In genomic region chr2:200525882-200526651, GRCh38 we compare ENCODE assay signal across 1 cellular context.
A peak's percentile ranks its signal among the peaks of the same experiment; 100 is the strongest.
TF ChIP-seq lines count a peak whose summit lies in the region.

Gene SGO2, plus strand, starts transcription at chr2:200526207. Its CDS starts 6,769 bp downstream, at chr2:200532976.

TF ChIP-seq in HEK293, 187 proteins besides CTCF, POLR2A, EP300 and RAD21 (continued from another document and continues in another):
- TF ChIP-seq PATZ1 (tag by site-specific recombination; IDR thresholded peaks at IDR 0.05): peak; percentile 84
- TF ChIP-seq ZNF624 (tag by site-specific recombination; IDR thresholded peaks at IDR 0.05): no peak
- no peak for TF ChIP-seq ZNF121 (tag by site-specific recombination; IDR thresholded peaks at IDR 0.05)
- peak; percentile 64 for TF ChIP-seq GLIS1 (tag by site-specific recombination; IDR thresholded peaks at IDR 0.05)
- TF ChIP-seq ZBTB1 (tag by site-specific recombination; IDR thresholded peaks at IDR 0.05): no peak
- TF ChIP-seq ZNF112 (tag by site-specific recombination; IDR thresholded peaks at IDR 0.05): no peak
- TF ChIP-seq ZNF610 (tag by site-specific recombination; IDR thresholded peaks at IDR 0.05; ENCODE audit: borderline replicate concordance): no peak
- TF ChIP-seq ZNF341 (tag by site-specific recombination; IDR thresholded peaks at IDR 0.05; ENCODE audit: low read depth): peak; percentile 81
- no peak for TF ChIP-seq ZNF114 (tag by site-specific recombination; IDR thresholded peaks at IDR 0.05)
- TF ChIP-seq ZNF274 (IDR thresholded peaks at IDR 0.05; ENCODE audit: low read length): no peak
- TF ChIP-seq ZNF274 (tag by site-specific recombination; IDR thresholded peaks at IDR 0.05; ENCODE audit: borderline replicate concordance): no peak
- 0 out of 2 replicates have a peak, but pooled peaks have one; percentile 19 for TF ChIP-seq ZNF24 (tag by site-specific recombination; IDR thresholded peaks at IDR 0.05)
- no peak for TF ChIP-seq ZNF768 (tag by site-specific recombination; IDR thresholded peaks at IDR 0.05)
- no peak for TF ChIP-seq ZNF202 (tag by site-specific recombination; IDR thresholded peaks at IDR 0.05; ENCODE audit: borderline replicate concordance)
- TF ChIP-seq GLI2 (tag by site-specific recombination; IDR thresholded peaks at IDR 0.05; ENCODE audit: borderline replicate concordance, low read depth): no peak
- 0 out of 2 replicates have a peak, but pooled peaks have one; percentile 25 for TF ChIP-seq ZFP69B (tag by site-specific recombination; IDR thresholded peaks at IDR 0.05)
- TF ChIP-seq ZNF555 (tag by site-specific recombination; conservative IDR thresholded peaks at IDR 0.05): no peak
- TF ChIP-seq ZBTB44 (tag by site-specific recombination; IDR thresholded peaks at IDR 0.05): no peak
- no peak for TF ChIP-seq ZSCAN5A (tag by site-specific recombination; IDR thresholded peaks at IDR 0.05)
- TF ChIP-seq ZNF18 (tag by site-specific recombination; IDR thresholded peaks at IDR 0.05): no peak
- no peak for TF ChIP-seq ZNF580 (tag by site-specific recombination; IDR thresholded peaks at IDR 0.05)
- no peak for TF ChIP-seq TRIM28 (IDR thresholded peaks at IDR 0.05; ENCODE audit: borderline replicate concordance, low read length)
- TF ChIP-seq ZNF658 (tag by site-specific recombination; IDR thresholded peaks at IDR 0.05): no peak
- TF ChIP-seq TSHZ1 (tag by site-specific recombination; IDR thresholded peaks at IDR 0.05; ENCODE audit: borderline replicate concordance): no peak
- TF ChIP-seq ZFHX2 (tag by site-specific recombination; conservative IDR thresholded peaks at IDR 0.05): peak; percentile 77
- TF ChIP-seq ZNF529 (tag by site-specific recombination; IDR thresholded peaks at IDR 0.05; ENCODE audit: insufficient replicate concordance): no peak
- TF ChIP-seq KLF8 (tag by site-specific recombination; IDR thresholded peaks at IDR 0.05): peak; percentile 83
- TF ChIP-seq ZNF37A (tag by site-specific recombination; IDR thresholded peaks at IDR 0.05): no peak
- TF ChIP-seq HOXD13 (CRISPR knock-in tag; IDR thresholded peaks at IDR 0.05; ENCODE audit: borderline replicate concordance): no peak
- TF ChIP-seq PRDM1 (tag by site-specific recombination; IDR thresholded peaks at IDR 0.05): no peak; the same call in none of the 2 replicates
- TF ChIP-seq SETDB1 (IDR thresholded peaks at IDR 0.05; ENCODE audit: insufficient read length, low read length): peak; percentile 89
- no peak for TF ChIP-seq ZNF148 (tag by site-specific recombination; IDR thresholded peaks at IDR 0.05; ENCODE audit: borderline replicate concordance)
- no peak for TF ChIP-seq ZNF280C (tag by site-specific recombination; IDR thresholded peaks at IDR 0.05)
- no peak for TF ChIP-seq ZNF623 (tag by site-specific recombination; IDR thresholded peaks at IDR 0.05)
- no peak for TF ChIP-seq ZSCAN18 (tag by site-specific recombination; IDR thresholded peaks at IDR 0.05)
- no peak for TF ChIP-seq ZBTB7A (tag by site-specific recombination; IDR thresholded peaks at IDR 0.05; ENCODE audit: low read depth)
- no peak for TF ChIP-seq ZNF510 (tag by site-specific recombination; IDR thresholded peaks at IDR 0.05; ENCODE audit: insufficient replicate concordance)
- no peak for TF ChIP-seq IKZF3 (tag by site-specific recombination; IDR thresholded peaks at IDR 0.05)
- no peak for TF ChIP-seq ZNF239 (tag by site-specific recombination; IDR thresholded peaks at IDR 0.05)
- no peak; the same call in 1 of the 2 replicates for TF ChIP-seq ZNF777 (tag by site-specific recombination; IDR thresholded peaks at IDR 0.05; ENCODE audit: borderline replicate concordance)
- TF ChIP-seq ZNF423 (tag by site-specific recombination; IDR thresholded peaks at IDR 0.05): no peak
- no peak for TF ChIP-seq ZNF785 (tag by site-specific recombination; IDR thresholded peaks at IDR 0.05)
- TF ChIP-seq ZNF621 (tag by site-specific recombination; IDR thresholded peaks at IDR 0.05): no peak
- peak; percentile 63 for TF ChIP-seq ZNF335 (tag by site-specific recombination; conservative IDR thresholded peaks at IDR 0.05)
- TF ChIP-seq ZNF169 (tag by site-specific recombination; IDR thresholded peaks at IDR 0.05): no peak
- no peak for TF ChIP-seq ATF2 (tag by site-specific recombination; IDR thresholded peaks at IDR 0.05; ENCODE audit: low read depth)
- TF ChIP-seq ZFP37 (tag by site-specific recombination; IDR thresholded peaks at IDR 0.05): peak; percentile 43; the same call in 1 of the 2 replicates
- no peak for TF ChIP-seq ZNF324 (tag by site-specific recombination; IDR thresholded peaks at IDR 0.05)
- no peak for TF ChIP-seq ZNF416 (tag by site-specific recombination; IDR thresholded peaks at IDR 0.05)
